In the genomic region with DNA sequence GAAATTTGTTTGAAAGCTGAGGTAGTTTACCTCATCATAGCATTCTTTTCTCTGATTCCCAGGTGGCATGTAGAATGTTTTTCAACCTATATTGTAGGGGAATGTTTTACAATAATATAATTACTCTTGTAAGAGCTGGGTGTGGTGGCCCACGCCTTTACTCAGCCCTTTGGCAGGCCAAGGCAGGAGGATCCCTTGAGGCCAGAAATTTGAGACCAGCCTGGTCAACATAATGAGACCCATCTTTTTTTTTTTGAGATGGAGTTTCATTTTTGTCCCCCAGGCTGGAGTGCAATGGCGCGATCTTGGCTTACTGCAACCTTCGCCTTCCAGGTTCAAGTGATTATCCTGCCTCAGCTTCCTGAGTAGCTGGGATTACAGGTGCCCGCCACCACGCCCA, we compare ENCODE assay signal across 1 cellular context.
TF ChIP-seq lines count a peak whose summit lies in the region.

No MANE protein-coding gene starts in this region.

TF ChIP-seq in HEK293, 187 proteins besides CTCF, POLR2A, EP300 and RAD21 (continued from another document):
- TF ChIP-seq, protein P1, sequence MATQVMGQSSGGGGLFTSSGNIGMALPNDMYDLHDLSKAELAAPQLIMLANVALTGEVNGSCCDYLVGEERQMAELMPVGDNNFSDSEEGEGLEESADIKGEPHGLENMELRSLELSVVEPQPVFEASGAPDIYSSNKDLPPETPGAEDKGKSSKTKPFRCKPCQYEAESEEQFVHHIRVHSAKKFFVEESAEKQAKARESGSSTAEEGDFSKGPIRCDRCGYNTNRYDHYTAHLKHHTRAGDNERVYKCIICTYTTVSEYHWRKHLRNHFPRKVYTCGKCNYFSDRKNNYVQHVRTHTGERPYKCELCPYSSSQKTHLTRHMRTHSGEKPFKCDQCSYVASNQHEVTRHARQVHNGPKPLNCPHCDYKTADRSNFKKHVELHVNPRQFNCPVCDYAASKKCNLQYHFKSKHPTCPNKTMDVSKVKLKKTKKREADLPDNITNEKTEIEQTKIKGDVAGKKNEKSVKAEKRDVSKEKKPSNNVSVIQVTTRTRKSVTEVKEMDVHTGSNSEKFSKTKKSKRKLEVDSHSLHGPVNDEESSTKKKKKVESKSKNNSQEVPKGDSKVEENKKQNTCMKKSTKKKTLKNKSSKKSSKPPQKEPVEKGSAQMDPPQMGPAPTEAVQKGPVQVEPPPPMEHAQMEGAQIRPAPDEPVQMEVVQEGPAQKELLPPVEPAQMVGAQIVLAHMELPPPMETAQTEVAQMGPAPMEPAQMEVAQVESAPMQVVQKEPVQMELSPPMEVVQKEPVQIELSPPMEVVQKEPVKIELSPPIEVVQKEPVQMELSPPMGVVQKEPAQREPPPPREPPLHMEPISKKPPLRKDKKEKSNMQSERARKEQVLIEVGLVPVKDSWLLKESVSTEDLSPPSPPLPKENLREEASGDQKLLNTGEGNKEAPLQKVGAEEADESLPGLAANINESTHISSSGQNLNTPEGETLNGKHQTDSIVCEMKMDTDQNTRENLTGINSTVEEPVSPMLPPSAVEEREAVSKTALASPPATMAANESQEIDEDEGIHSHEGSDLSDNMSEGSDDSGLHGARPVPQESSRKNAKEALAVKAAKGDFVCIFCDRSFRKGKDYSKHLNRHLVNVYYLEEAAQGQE (tag by site-specific recombination; IDR thresholded peaks at IDR 0.05), result no peak
- TF ChIP-seq ZNF2 (tag by site-specific recombination; IDR thresholded peaks at IDR 0.05) (no peak), ZNF335 (tag by site-specific recombination; conservative IDR thresholded peaks at IDR 0.05) (no peak), ZNF596 (tag by site-specific recombination; IDR thresholded peaks at IDR 0.05) (no peak), ZNF211 (tag by site-specific recombination; IDR thresholded peaks at IDR 0.05; ENCODE audit: low read depth) (no peak)
TF ChIP-seq in HEK293: peak in this region for 3.
